7 cellular contexts compared by ENCODE assay signal in genomic region chr14:91108941-91109611, GRCh38. TPM values are rescaled to one million over a fixed set of nuclear protein-coding genes. Genes with fewer than 3 reads are reported as not detected.
DNase-seq lines count a peak whose midpoint lies in the region; ATAC-seq and TF ChIP-seq lines count a peak whose summit lies in the region.

No MANE protein-coding gene starts in this region.

- H3K4me3 ChIP-seq in esophagus (ENCODE audit: low read depth in 1 of 2, low read length in 2 of 2) = no peak overlapping the region
- H3K4me3 ChIP-seq in stomach smooth muscle (ENCODE audit: low read length in 2 of 2) = peak overlapping the region; percentile 15 to 17
- no peak overlapping the region for H3K4me3 ChIP-seq in hepatocyte

- no peaks in the 10 kb centered on the region for H3K27me3 Mint-ChIP-seq in activated CD8-positive, alpha-beta T cell treated with anti-CD3 and anti-CD28 coated beads for 36 hours
- no peaks in the 10 kb centered on the region for H3K27me3 Mint-ChIP-seq in mesothelial cell of epicardium (ENCODE audit: low read depth)

- intact Hi-C loops in activated CD8-positive, alpha-beta T cell treated with anti-CD3 and anti-CD28 coated beads for 36 hours (cut with micrococcal nuclease) = no loop called here

- H3K9me3 Mint-ChIP-seq in activated CD8-positive, alpha-beta T cell treated with anti-CD3 and anti-CD28 coated beads for 36 hours = no peaks in the 10 kb centered on the region
- no peaks in the 10 kb centered on the region for H3K9me3 Mint-ChIP-seq in mesothelial cell of epicardium

- TF ChIP-seq CTCF in activated CD8-positive, alpha-beta T cell treated with anti-CD3 and anti-CD28 coated beads for 36 hours (IDR thresholded peaks at IDR 0.05) = no peak
- no peak for TF ChIP-seq CTCF in mesothelial cell of epicardium (IDR thresholded peaks at IDR 0.05; ENCODE audit: unreplicated experiment)
- no peak for TF ChIP-seq CTCF in hepatocyte (IDR thresholded peaks at IDR 0.05; ENCODE audit: poor library complexity)

- H3K9ac ChIP-seq in stomach smooth muscle (ENCODE audit: low read length in 2 of 2) = no peak overlapping the region

- H3K4me1 ChIP-seq in esophagus (ENCODE audit: control insufficient read depth in 2 of 2, insufficient read depth in 2 of 2, low read length in 1 of 2) = peaks cover 4 to 8% of the 10 kb centered on the region in 2 donors
- peaks cover 38% of the 10 kb centered on the region for H3K4me1 ChIP-seq in stomach smooth muscle (ENCODE audit: control insufficient read depth, insufficient read depth, low read length)
- H3K4me1 ChIP-seq in hepatocyte (ENCODE audit: insufficient read depth) = peaks cover 19% of the 10 kb centered on the region

- CTCF ChIA-PET in activated CD8-positive, alpha-beta T cell treated with anti-CD3 and anti-CD28 coated beads for 36 hours (lab: Charles Lee) = no interaction called here

- H3K27ac Mint-ChIP-seq in activated CD8-positive, alpha-beta T cell treated with anti-CD3 and anti-CD28 coated beads for 36 hours = peak overlapping the region; percentile 87
- H3K27ac Mint-ChIP-seq in mesothelial cell of epicardium = no peak overlapping the region

- peak overlapping the region; percentile 22 for H3K4me3 Mint-ChIP-seq in activated CD8-positive, alpha-beta T cell treated with anti-CD3 and anti-CD28 coated beads for 36 hours
- H3K4me3 Mint-ChIP-seq in mesothelial cell of epicardium = no peak overlapping the region

- WGBS in esophagus, 2 donors = 47 to 60% methylated on average over 7 of the region's 7 CpGs
- WGBS in hepatocyte (ENCODE audit: low lambda C conversion rate, missing lambda C conversion rate) = 92% methylated on average over 7 of the region's 7 CpGs

- POLR2A ChIA-PET in activated CD8-positive, alpha-beta T cell treated with anti-CD3 and anti-CD28 coated beads for 36 hours (lab: Charles Lee) = no interaction called here

- no peaks in the 10 kb centered on the region for H4K20me1 ChIP-seq in hepatocyte (ENCODE audit: insufficient read depth, poor library complexity, severe bottlenecking)

- H3K27ac ChIP-seq in esophagus (ENCODE audit: low read depth in 2 of 2, low read length in 1 of 2) (peak overlapping the region; percentile 40 to 84), stomach smooth muscle (ENCODE audit: low read length) (peak overlapping the region; percentile 91), hepatocyte (no peak overlapping the region)

- peaks cover 6% of the 10 kb centered on the region for H3K36me3 Mint-ChIP-seq in activated CD8-positive, alpha-beta T cell treated with anti-CD3 and anti-CD28 coated beads for 36 hours (ENCODE audit: low read depth)
- H3K36me3 Mint-ChIP-seq in mesothelial cell of epicardium = no peaks in the 10 kb centered on the region

- peak; percentile 17 for ATAC-seq in activated CD8-positive, alpha-beta T cell treated with anti-CD3 and anti-CD28 coated beads for 36 hours

- no peaks in the 10 kb centered on the region for H3K36me3 ChIP-seq in esophagus (ENCODE audit: control insufficient read depth in 2 of 2, insufficient read depth in 2 of 2, low read length in 1 of 2)
- no peaks in the 10 kb centered on the region for H3K36me3 ChIP-seq in stomach smooth muscle (ENCODE audit: control insufficient read depth in 2 of 2, insufficient read depth in 2 of 2, low read length in 2 of 2)
- H3K36me3 ChIP-seq in hepatocyte (replicated peaks; ENCODE audit: insufficient read depth, low read depth) = no peaks in the 10 kb centered on the region

- peak; percentile 30 for DNase-seq in LHCN-M2 (ENCODE audit: low read depth)
- peak; percentile 58 for DNase-seq in activated CD8-positive, alpha-beta T cell treated with anti-CD3 and anti-CD28 coated beads for 36 hours
- DNase-seq in mesothelial cell of epicardium (ENCODE audit: low spot score in 2 of 2, unreplicated experiment in 2 of 2) = no peak
- no peak for DNase-seq in hepatocyte (ENCODE audit: low spot score)
- no peak for DNase-seq in NCI-H524 treated with DMSO at 0.1 percent for 48 hours (lab: John Stamatoyannopoulos, UW)

- H3K4me2 ChIP-seq in hepatocyte = no peak overlapping the region

- no peaks in the 10 kb centered on the region for H3K9me3 ChIP-seq in esophagus (ENCODE audit: control insufficient read depth in 2 of 2, insufficient read depth in 1 of 2, low read depth in 1 of 2, low read length in 1 of 2)
- no peaks in the 10 kb centered on the region for H3K9me3 ChIP-seq in stomach smooth muscle (ENCODE audit: control insufficient read depth in 2 of 2, low read length in 2 of 2)
- H3K9me3 ChIP-seq in hepatocyte (ENCODE audit: low read depth) = no peaks in the 10 kb centered on the region

- H3K27me3 ChIP-seq in esophagus (ENCODE audit: control insufficient read depth in 1 of 2, insufficient read depth in 2 of 2, low read length in 2 of 2) (no peaks in the 10 kb centered on the region), stomach smooth muscle (ENCODE audit: control insufficient read depth in 1 of 2, insufficient read depth in 2 of 2, low read length in 2 of 2) (no peaks in the 10 kb centered on the region), hepatocyte (no peaks in the 10 kb centered on the region)

- peaks cover 45% of the 10 kb centered on the region for H3K4me1 Mint-ChIP-seq in activated CD8-positive, alpha-beta T cell treated with anti-CD3 and anti-CD28 coated beads for 36 hours (ENCODE audit: low read depth)
- H3K4me1 Mint-ChIP-seq in mesothelial cell of epicardium = peaks cover 19% of the 10 kb centered on the region

- H3K79me2 ChIP-seq in hepatocyte = no peaks in the 10 kb centered on the region

- H2AFZ ChIP-seq in hepatocyte = no peak overlapping the region

- H3K9me2 ChIP-seq in hepatocyte (replicated peaks; ENCODE audit: insufficient read depth) = no peaks in the 10 kb centered on the region

RNA-seq across cellular contexts. Expression of gene DGLUCY, which starts 4.8 kb away (rescaled TPM):
- total RNA-seq in LHCN-M2 (2014; rRNA removed) = 33.9 and 34.8 TPM in 2 replicates
- polyA plus RNA-seq in LHCN-M2 (2012) = 23.7 TPM
- total RNA-seq in activated CD8-positive, alpha-beta T cell treated with anti-CD3 and anti-CD28 coated beads for 36 hours = 10 to 100 TPM; 52.3 to 59.3 TPM
- polyA plus RNA-seq in esophagus = 10 to 100 TPM; 18.0 to 26.1 TPM
- 59.2 to 64.1 TPM (median 62.8 TPM) in 3 replicates for total RNA-seq in mesothelial cell of epicardium
- total RNA-seq in hepatocyte = 41.0 and 51.3 TPM in 2 replicates
- polyA plus RNA-seq in hepatocyte = 34.3 and 44.8 TPM in 2 replicates

RNA-seq across cellular contexts. Expression of gene RPS6KA5, which starts 48.6 kb away (rescaled TPM):
- total RNA-seq in LHCN-M2 (2014; rRNA removed) (3.5 and 6.1 TPM in 2 replicates), mesothelial cell of epicardium (11.0 to 12.8 TPM (median 11.8 TPM) in 3 replicates), hepatocyte (6.3 and 6.7 TPM in 2 replicates)
- 0.81 TPM for polyA plus RNA-seq in LHCN-M2 (2012)
- total RNA-seq in activated CD8-positive, alpha-beta T cell treated with anti-CD3 and anti-CD28 coated beads for 36 hours = 10 to 100 TPM; 12.8 to 12.9 TPM
- polyA plus RNA-seq in esophagus (1 to 10 TPM in 1 of 2 donors, under 1 TPM in 1; 0.83 to 2.3 TPM), hepatocyte (3.0 and 4.8 TPM in 2 replicates)

Comparison
In these comparisons a context has a peak if more than half of its experiments do, and no peak if none do; other contexts are left out.
1. DNase-seq: peak in LHCN-M2 (single experiment) and activated CD8-positive, alpha-beta T cell treated with anti-CD3 and anti-CD28 coated beads for 36 hours (single experiment); none in mesothelial cell of epicardium (0 of 2), hepatocyte (single experiment) and NCI-H524 treated with DMSO at 0.1 percent for 48 hours (single experiment).
2. H3K4me3 ChIP-seq: peak in stomach smooth muscle (2 of 2); none in esophagus (0 of 2) and hepatocyte (single experiment).